7 cellular contexts compared by ENCODE assay signal in genomic region chr20:63627129-63627699, GRCh38.
DNase-seq lines count a peak whose midpoint lies in the region; ATAC-seq, FAIRE-seq and TF ChIP-seq lines count a peak whose summit lies in the region.

No MANE protein-coding gene starts in this region.

- in situ Hi-C loops in astrocyte of the cerebellum (cut with HindIII; ENCODE audit: low sequenced_read_pairs): no loop called here

- ATAC-seq in HG02885 (IDR thresholded peaks at IDR 0.05; ENCODE audit: poor library complexity, unreplicated experiment): peak; percentile 86

- peak overlapping the region; percentile 96 for H3K4me3 ChIP-seq in astrocyte of the cerebellum (ENCODE audit: low read depth, low read length)

- TF ChIP-seq CTCF in astrocyte of the cerebellum (IDR thresholded peaks at IDR 0.05; ENCODE audit: low read depth, low read length, missing control alignments): no peak

- DNase-seq in GM18507 (ENCODE audit: extremely low spot score, insufficient read length, low read depth): peak; percentile 85
- peak; percentile 71 for DNase-seq in NCI-H1694 (lab: John Stamatoyannopoulos, UW)
- DNase-seq in T-helper 9 cell: peak; percentile 91
- DNase-seq in astrocyte of the cerebellum (ENCODE audit: low read depth): peak; percentile 80
- peak; percentile 71 to 85 for DNase-seq in hippocampal formation (lab: John Stamatoyannopoulos, UW)
- peak; percentile 97 for DNase-seq in retina

- peak; percentile 54 for FAIRE-seq in GM18507 (lab: Jason Lieb, UNC)

Comparison
In these comparisons a context has a peak if more than half of its experiments do, and no peak if none do; other contexts are left out.
1. Peak in every context shown above with its lines: DNase-seq, ATAC-seq and H3K4me3 ChIP-seq.